9 cellular contexts compared by ENCODE assay signal in genomic region chr12:122064780-122065588, GRCh38. TPM values are rescaled to one million over a fixed set of nuclear protein-coding genes. Genes with fewer than 3 reads are reported as not detected.
A peak's percentile ranks its signal among the peaks of the same experiment; 100 is the strongest.
DNase-seq lines count a peak whose midpoint lies in the region; ATAC-seq, FAIRE-seq and TF ChIP-seq lines count a peak whose summit lies in the region.
"Had no signal": no experiment of that assay in that cellular context is flagged by ENCODE, and none has a peak within 500 bp of the region (broad histone marks: within the 10 kb centered on the region; RNA-seq: fewer than 3 reads in every experiment).

No MANE protein-coding gene starts in this region.

- intact Hi-C loops in HepG2 (cut with micrococcal nuclease; ENCODE audit: unreplicated experiment), result loop anchor here (1.0 kb wide), 1 partner anchor 13 kb away; the partner anchor contains the start of gene MLXIP

- peaks cover 39% of the 10 kb centered on the region for H3K4me1 Mint-ChIP-seq in activated CD4-positive, alpha-beta T cell treated with anti-CD3 and anti-CD28 coated beads, Interleukin-2, amount 10 ng/mL, durations not matched to agents 7 days and 5 days

- no peak overlapping the region for H2AFZ ChIP-seq in HepG2 (ENCODE audit: low read length)

- no peak overlapping the region for H3K27ac Mint-ChIP-seq in activated CD4-positive, alpha-beta T cell treated with anti-CD3 and anti-CD28 coated beads, Interleukin-2, amount 10 ng/mL, durations not matched to agents 7 days and 5 days

- no peaks in the 10 kb centered on the region for H3K27me3 Mint-ChIP-seq in activated CD4-positive, alpha-beta T cell treated with anti-CD3 and anti-CD28 coated beads, Interleukin-2, amount 10 ng/mL, durations not matched to agents 7 days and 5 days

- peak overlapping the region; percentile 27; the same call in 1 of the 2 replicates for H3K9ac ChIP-seq in HepG2 (ENCODE audit: insufficient read depth, low read depth, low read length)
- H3K9ac ChIP-seq: KMS-11 had no signal

- ATAC-seq in HepG2 (peak; percentile 59), GM21786 (IDR thresholded peaks at IDR 0.05; ENCODE audit: unreplicated experiment) (no peak)

- no peaks in the 10 kb centered on the region for H3K79me2 ChIP-seq in HepG2 (ENCODE audit: insufficient read depth, low read length)

- in situ Hi-C loops in HepG2 (cut with HindIII; ENCODE audit: extremely low pct_ligation_motif_present, low pct_unique_long_range_greater_than_20kb), result no loop called here

- H3K4me2 ChIP-seq in HepG2 (ENCODE audit: low read depth, low read length), result peak overlapping the region; percentile 85
- H3K4me2 ChIP-seq: KMS-11 had no signal

- TF ChIP-seq RAD21 in HepG2 (CRISPR knock-in tag; IDR thresholded peaks at IDR 0.05), result no peak

- CTCF ChIA-PET in HepG2 (lab: Yijun Ruan, JAX; ENCODE audit: low intra/inter-chr PET ratio, low total read pairs), result interaction anchor here (0.6 kb wide), 1 partner anchor 235 kb away, joined by 3 read pairs; no protein-coding TSS in a partner anchor
- CTCF ChIA-PET in activated CD4-positive, alpha-beta T cell treated with anti-CD3 and anti-CD28 coated beads, Interleukin-2, amount 10 ng/mL, durations not matched to agents 7 days and 5 days (lab: Charles Lee), result interaction anchor here (1.9 kb wide), 1 partner anchor 58 kb away, joined by 7 read pairs; no protein-coding TSS in a partner anchor

- POLR2A ChIA-PET in HepG2 (lab: Yijun Ruan, JAX), result interaction anchor here (2.3 kb wide), 1 partner anchor 13 kb away, joined by 9 read pairs; the partner anchor contains the start of gene MLXIP
- POLR2A ChIA-PET in activated CD4-positive, alpha-beta T cell treated with anti-CD3 and anti-CD28 coated beads, Interleukin-2, amount 10 ng/mL, durations not matched to agents 7 days and 5 days (lab: Charles Lee), result no interaction called here

- no peak for TF ChIP-seq EP300 in HepG2 (IDR thresholded peaks at IDR 0.05; ENCODE audit: low read depth in 2 of 2, low read length in 2 of 2)
- TF ChIP-seq EP300 in HepG2 (CRISPR knock-in tag; IDR thresholded peaks at IDR 0.05; ENCODE audit: borderline replicate concordance), result no peak

- H3K9me3 ChIP-seq in HepG2 (ENCODE audit: low read length), result no peaks in the 10 kb centered on the region

- no peaks in the 10 kb centered on the region for H3K9me3 Mint-ChIP-seq in activated CD4-positive, alpha-beta T cell treated with anti-CD3 and anti-CD28 coated beads, Interleukin-2, amount 10 ng/mL, durations not matched to agents 7 days and 5 days

- H3K36me3 ChIP-seq in HepG2 (replicated peaks in 1 of 2; ENCODE audit: control insufficient read depth in 1 of 2, insufficient read depth in 2 of 2, low read length in 2 of 2), result peaks cover 0 to 2% of the 10 kb centered on the region in 2 experiments; a peak in 1 of 5 replicates

- H3K27me3 ChIP-seq in HepG2 (ENCODE audit: control insufficient read depth in 1 of 2, insufficient read depth in 2 of 2, low read length in 2 of 2), result no peaks in the 10 kb centered on the region

- no TSS peak for BruUV-seq in HepG2 (replicated peaks; lab: Mats Ljungman, UMichigan)

- no peaks in the 10 kb centered on the region for H4K20me1 ChIP-seq in HepG2 (ENCODE audit: insufficient read depth, low read length)

- DNase-seq in ELR (ENCODE audit: low read depth), result peak; percentile 96
- DNase-seq in NCI-H2196 treated with DMSO at 0.1 percent for 48 hours (lab: John Stamatoyannopoulos, UW; ENCODE audit: unreplicated experiment), result peak; percentile 33
- DNase-seq in brain pericyte (ENCODE audit: low read depth, low spot score), result peak; percentile 72
- peak; percentile 69 for DNase-seq in HepG2 (ENCODE audit: low spot score)
- no peak for DNase-seq in substantia nigra (lab: John Stamatoyannopoulos, UW)
- no peak for DNase-seq in activated CD4-positive, alpha-beta T cell treated with anti-CD3 and anti-CD28 coated beads, Interleukin-2, amount 10 ng/mL, durations not matched to agents 7 days and 5 days
- DNase-seq in KG1 (lab: John Stamatoyannopoulos, UW), result no peak

- peak overlapping the region in 1 of 3 experiments; percentile 42; a peak in 1 of 6 replicates for H3K4me3 ChIP-seq in HepG2 (replicated peaks in 1 of 3; ENCODE audit: insufficient read depth in 1 of 3, low read depth in 2 of 3, low read length in 3 of 3)

- no peak; the same call in 1 of the 2 replicates for TF ChIP-seq CTCF in HepG2 (CRISPR knock-in tag; IDR thresholded peaks at IDR 0.05)

- no peaks in the 10 kb centered on the region for H3K36me3 Mint-ChIP-seq in activated CD4-positive, alpha-beta T cell treated with anti-CD3 and anti-CD28 coated beads, Interleukin-2, amount 10 ng/mL, durations not matched to agents 7 days and 5 days (ENCODE audit: low read depth)

- no peak for FAIRE-seq in HepG2 (lab: Jason Lieb, UNC)

- H3K27ac ChIP-seq in HepG2 (ENCODE audit: extremely low read length, insufficient read depth, low read length) (peak overlapping the region; percentile 46), substantia nigra (ENCODE audit: low read depth, low read length, poor library complexity, severe bottlenecking) (no peak overlapping the region)
- H3K27ac ChIP-seq: KMS-11 had no signal

- H3K4me1 ChIP-seq in HepG2 (ENCODE audit: insufficient read depth, low read length), result peaks cover 45% of the 10 kb centered on the region

- 85% methylated on average over 12 of the region's 16 CpGs for WGBS in HepG2 (ENCODE audit: low lambda C conversion rate)

- no peak overlapping the region for H3K4me3 Mint-ChIP-seq in activated CD4-positive, alpha-beta T cell treated with anti-CD3 and anti-CD28 coated beads, Interleukin-2, amount 10 ng/mL, durations not matched to agents 7 days and 5 days

- peak in 1 of 2 experiments; percentile 59; a peak in 2 of 4 replicates for TF ChIP-seq POLR2A in HepG2 (IDR thresholded peaks at IDR 0.05; ENCODE audit: insufficient read depth in 1 of 2, low read depth in 2 of 2, low read length in 2 of 2)

RNA-seq across cellular contexts. Expression of gene MLXIP, which starts 13.6 kb away (rescaled TPM):
- total RNA-seq in HepG2 (2016; rRNA removed; fragmentation: Illumina TruSeq; extraction: Trizol), result 4.4 and 5.3 TPM in 2 replicates
- total RNA-seq in HepG2 (2016; cell fraction: cytosol; rRNA removed; fragmentation: Illumina TruSeq; extraction: Trizol; ENCODE audit: low read depth), result 23.5 and 32.3 TPM in 2 replicates
- total RNA-seq in HepG2 (2016; cell fraction: insoluble cytoplasmic fraction; rRNA removed; fragmentation: Illumina TruSeq; extraction: Trizol), result 4.0 and 6.0 TPM in 2 replicates
- 9.3 and 10.6 TPM in 2 replicates for total RNA-seq in HepG2 (2016; cell fraction: membrane; rRNA removed; fragmentation: Illumina TruSeq; extraction: Trizol)
- 7.4 and 8.4 TPM in 2 replicates for total RNA-seq in HepG2 (2016; cell fraction: nucleus; rRNA removed; fragmentation: Illumina TruSeq; extraction: Trizol)
- 6.3 and 6.7 TPM in 2 replicates for polyA plus RNA-seq in HepG2 (2011; rRNA removed)
- polyA plus RNA-seq in HepG2 (2011; cell fraction: cytosol; rRNA removed), result 2.2 and 2.4 TPM in 2 replicates
- 25.4 and 79.6 TPM in 2 replicates for polyA plus RNA-seq in HepG2 (2011; cell fraction: nucleus; rRNA removed)
- polyA plus RNA-seq in HepG2 (2012), result 10.8 and 14.9 TPM in 2 replicates
- polyA plus RNA-seq in HepG2 (2016; cell fraction: cytosol; fragmentation: Illumina TruSeq; extraction: Trizol; ENCODE audit: low read depth), result 8.7 and 8.8 TPM in 2 replicates
- polyA plus RNA-seq in HepG2 (2016; cell fraction: insoluble cytoplasmic fraction; fragmentation: Illumina TruSeq; extraction: Trizol; ENCODE audit: low read depth), result 6.2 and 10.8 TPM in 2 replicates
- 12.2 and 13.1 TPM in 2 replicates for polyA plus RNA-seq in HepG2 (2016; cell fraction: membrane; fragmentation: Illumina TruSeq; extraction: Trizol; ENCODE audit: low read depth)
- polyA plus RNA-seq in HepG2 (2016; cell fraction: nucleus; fragmentation: Illumina TruSeq; extraction: Trizol; ENCODE audit: insufficient read depth, low read depth), result 23.5 and 26.5 TPM in 2 replicates
- polyA minus RNA-seq in HepG2 (2011; rRNA and poly(A)+ RNA removed; ENCODE audit: low replicate concordance), result 10.1 and 18.6 TPM in 2 replicates
- polyA minus RNA-seq in HepG2 (2011; cell fraction: cytosol; rRNA and poly(A)+ RNA removed), result 6.0 and 7.2 TPM in 2 replicates
- 12.4 and 12.6 TPM in 2 replicates for polyA minus RNA-seq in HepG2 (2011; cell fraction: nucleus; rRNA and poly(A)+ RNA removed)
- 10 to 100 TPM; 45.7 to 46.8 TPM for total RNA-seq in activated CD4-positive, alpha-beta T cell treated with anti-CD3 and anti-CD28 coated beads, Interleukin-2, amount 10 ng/mL, durations not matched to agents 7 days and 5 days

RNA-seq across cellular contexts. Expression of gene BCL7A, which starts 43.3 kb away (rescaled TPM):
- 6.2 and 6.3 TPM in 2 replicates for total RNA-seq in HepG2 (2016; rRNA removed; fragmentation: Illumina TruSeq; extraction: Trizol)
- 2.2 TPM in 2 replicates for total RNA-seq in HepG2 (2016; cell fraction: cytosol; rRNA removed; fragmentation: Illumina TruSeq; extraction: Trizol; ENCODE audit: low read depth)
- total RNA-seq in HepG2 (2016; cell fraction: insoluble cytoplasmic fraction; rRNA removed; fragmentation: Illumina TruSeq; extraction: Trizol), result 6.1 and 6.8 TPM in 2 replicates
- total RNA-seq in HepG2 (2016; cell fraction: membrane; rRNA removed; fragmentation: Illumina TruSeq; extraction: Trizol), result 3.4 and 3.6 TPM in 2 replicates
- 3.7 and 4.3 TPM in 2 replicates for total RNA-seq in HepG2 (2016; cell fraction: nucleus; rRNA removed; fragmentation: Illumina TruSeq; extraction: Trizol)
- polyA plus RNA-seq in HepG2 (2011; rRNA removed), result 4.1 and 5.4 TPM in 2 replicates
- 4.0 and 4.8 TPM in 2 replicates for polyA plus RNA-seq in HepG2 (2011; cell fraction: cytosol; rRNA removed)
- 6.8 and 7.1 TPM in 2 replicates for polyA plus RNA-seq in HepG2 (2011; cell fraction: nucleus; rRNA removed)
- 2.4 and 5.0 TPM in 2 replicates for polyA plus RNA-seq in HepG2 (2012)
- polyA plus RNA-seq in HepG2 (2016; cell fraction: cytosol; fragmentation: Illumina TruSeq; extraction: Trizol; ENCODE audit: low read depth), result 0.48 and 0.57 TPM in 2 replicates
- polyA plus RNA-seq in HepG2 (2016; cell fraction: insoluble cytoplasmic fraction; fragmentation: Illumina TruSeq; extraction: Trizol; ENCODE audit: low read depth), result 5.6 and 7.4 TPM in 2 replicates
- 1.6 and 1.7 TPM in 2 replicates for polyA plus RNA-seq in HepG2 (2016; cell fraction: membrane; fragmentation: Illumina TruSeq; extraction: Trizol; ENCODE audit: low read depth)
- polyA plus RNA-seq in HepG2 (2016; cell fraction: nucleus; fragmentation: Illumina TruSeq; extraction: Trizol; ENCODE audit: insufficient read depth, low read depth), result 7.0 and 8.7 TPM in 2 replicates
- 5.1 and 5.3 TPM in 2 replicates for polyA minus RNA-seq in HepG2 (2011; rRNA and poly(A)+ RNA removed; ENCODE audit: low replicate concordance)
- 2.1 and 3.2 TPM in 2 replicates for polyA minus RNA-seq in HepG2 (2011; cell fraction: cytosol; rRNA and poly(A)+ RNA removed)
- 3.6 TPM in 2 replicates for polyA minus RNA-seq in HepG2 (2011; cell fraction: nucleus; rRNA and poly(A)+ RNA removed)
- total RNA-seq in activated CD4-positive, alpha-beta T cell treated with anti-CD3 and anti-CD28 coated beads, Interleukin-2, amount 10 ng/mL, durations not matched to agents 7 days and 5 days, result 1 to 10 TPM; 8.5 to 8.7 TPM

Comparison
In these comparisons a context has a peak if more than half of its experiments do, and no peak if none do; other contexts are left out.
1. DNase-seq: peak in ELR (single experiment), NCI-H2196 treated with DMSO at 0.1 percent for 48 hours (single experiment), brain pericyte (single experiment) and HepG2 (single experiment); none in substantia nigra (0 of 49), activated CD4-positive, alpha-beta T cell treated with anti-CD3 and anti-CD28 coated beads, Interleukin-2, amount 10 ng/mL, durations not matched to agents 7 days and 5 days (single experiment) and KG1 (single experiment).